24 cellular contexts compared by ENCODE assay signal in the genomic region with DNA sequence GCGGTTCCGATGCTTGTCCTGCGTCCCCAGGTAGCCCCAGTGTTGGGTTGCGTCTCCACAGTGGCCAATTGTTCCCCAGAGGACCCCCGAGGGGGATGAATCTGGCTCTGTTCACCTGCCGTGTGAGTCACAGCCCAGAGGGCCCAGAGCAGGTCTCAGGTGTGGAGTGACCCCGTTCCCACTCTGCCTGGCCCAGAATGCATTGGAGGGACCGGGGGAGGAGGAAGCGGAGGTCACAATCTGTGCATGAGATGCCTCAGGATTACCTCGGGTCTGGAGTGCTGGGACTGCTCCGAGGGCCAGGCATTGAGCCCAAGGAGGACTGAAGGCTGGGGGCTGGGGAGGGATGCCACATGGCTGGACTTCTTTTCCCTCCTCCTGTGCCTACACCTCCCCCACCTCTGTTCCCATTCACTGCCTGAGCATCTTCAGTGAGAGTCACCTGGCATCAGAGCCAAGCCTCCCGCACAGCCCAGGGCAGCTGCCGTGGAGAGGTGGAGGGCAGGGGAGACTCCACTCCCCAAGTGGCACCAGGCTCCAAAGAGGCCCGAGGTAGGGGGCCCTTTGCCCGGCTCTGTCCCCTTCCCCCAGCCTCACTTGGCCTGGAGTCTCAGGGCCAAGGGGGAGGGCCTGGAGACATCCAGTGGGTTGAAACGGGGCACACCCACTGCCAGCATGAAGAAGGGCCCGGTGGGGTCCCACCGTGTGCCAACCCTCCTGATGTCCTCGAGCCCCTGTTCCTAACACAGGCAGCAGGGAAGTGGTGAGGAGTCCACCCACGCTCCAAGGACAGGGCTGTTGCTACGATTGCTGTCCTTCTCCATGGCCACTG.
"Had no signal": no experiment of that assay in that cellular context is flagged by ENCODE, and none has a peak within 500 bp of the region (broad histone marks: within the 10 kb centered on the region; RNA-seq: fewer than 3 reads in every experiment).

No MANE protein-coding gene starts in this region.

- H3K27me3 ChIP-seq: ovary, thyroid gland had no signal

- H3K27ac ChIP-seq: epithelial cell of prostate, gastroesophageal sphincter, ovary, psoas muscle, thyroid gland had no signal

- DNase-seq: activated B cell treated with CpG ODN at 0.5 μM for 24 hours; activated CD4-positive, alpha-beta T cell treated with anti-CD3 and anti-CD28 coated beads for 36 hours; activated CD4-positive, alpha-beta T cell treated with anti-CD3 and anti-CD28 coated beads, Interleukin-2, amount 50 U/mL, for 4 hours; activated CD8-positive, alpha-beta memory T cell treated with anti-CD3 and anti-CD28 coated beads, Interleukin-2, amount 50 U/mL, for 48 hours; activated naive CD4-positive, alpha-beta T cell treated with anti-CD3 and anti-CD28 coated beads for 36 hours; activated naive CD8-positive, alpha-beta T cell treated with anti-CD3 and anti-CD28 coated beads, Interleukin-2, amount 10 ng/mL, durations not matched to agents 7 days and 5 days; activated T-cell treated with anti-CD3 and anti-CD28 coated beads, Interleukin-2, amount 50 U/mL, for 4 hours; amniotic stem cell; cerebellar nuclear complex; cortex of kidney; head of caudate nucleus; natural killer cell; psoas muscle; stimulated activated CD4-positive, alpha-beta T cell treated with anti-CD3 and anti-CD28 coated beads, Interleukin-12 subunit alpha, Interleukin-12 subunit beta, amount 100 ng/mL, for 4 hours; stimulated activated CD4-positive, alpha-beta T cell treated with anti-CD3 and anti-CD28 coated beads, Interleukin-4, amount 100 ng/mL, for 4 hours; stimulated activated naive CD8-positive, alpha-beta T cell treated with anti-CD3 and anti-CD28 coated beads, Interleukin-15, Interleukin-2, amounts not matched to agents 100 U/mL and 50 U/mL, for 24 hours; T1000; thyroid gland had no signal

- ATAC-seq: activated CD4-positive, alpha-beta T cell treated with anti-CD3 and anti-CD28 coated beads for 36 hours; activated T-cell treated with anti-CD3 and anti-CD28 coated beads, Interleukin-2, amount 50 U/mL, for 4 hours; gastroesophageal sphincter; left colon; natural killer cell; psoas muscle; right cardiac atrium; stimulated activated naive CD8-positive, alpha-beta T cell treated with anti-CD3 and anti-CD28 coated beads, Interleukin-15, Interleukin-2, amounts not matched to agents 100 U/mL and 50 U/mL, for 24 hours had no signal

- H3K4me1 ChIP-seq: gastroesophageal sphincter, psoas muscle, thyroid gland had no signal

- H3K9me3 ChIP-seq: gastroesophageal sphincter, ovary, psoas muscle, thyroid gland had no signal

- H3K36me3 ChIP-seq: gastroesophageal sphincter, ovary, thyroid gland had no signal

- H3K4me3 ChIP-seq: gastroesophageal sphincter, lung, ovary, psoas muscle, thyroid gland had no signal
